In the genomic region with DNA sequence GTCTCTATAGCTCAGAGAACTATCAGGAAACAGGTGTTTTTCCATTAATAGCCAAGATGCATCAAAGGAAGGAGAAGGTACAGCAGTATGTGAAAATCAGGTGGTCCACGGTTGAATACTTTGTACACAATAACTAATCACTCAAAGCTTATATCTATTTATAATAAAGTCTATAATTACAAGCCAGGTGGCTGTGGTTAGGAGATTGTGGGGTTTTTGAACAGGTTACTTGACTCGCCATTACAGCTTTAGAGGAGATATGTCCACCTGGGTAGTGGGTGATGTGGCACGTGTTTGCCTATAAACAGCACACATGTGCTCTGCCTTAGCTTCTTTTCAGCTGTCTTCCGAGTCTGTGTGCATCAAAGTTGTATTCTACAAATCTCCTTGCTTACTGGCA, we compare ENCODE assay signal across 12 cellular contexts.
DNase-seq lines count a peak whose midpoint lies in the region; ATAC-seq and TF ChIP-seq lines count a peak whose summit lies in the region.
"Had no signal": no experiment of that assay in that cellular context is flagged by ENCODE, and none has a peak within 500 bp of the region (broad histone marks: within the 10 kb centered on the region; RNA-seq: fewer than 3 reads in every experiment).

No MANE protein-coding gene starts in this region.

- peaks cover 15% of the 10 kb centered on the region for H3K4me1 Mint-ChIP-seq in stimulated activated effector memory CD8-positive, alpha-beta T cell treated with anti-CD3 and anti-CD28 coated beads, Interleukin-12 subunit alpha, Interleukin-12 subunit beta, amount 100 ng/mL, for 72 hours
- H3K4me1 Mint-ChIP-seq: neural crest cell had no signal

- H2AFZ ChIP-seq in OCI-LY1 (ENCODE audit: low read length): no peak overlapping the region

- H3K36me3 ChIP-seq in OCI-LY1 (ENCODE audit: insufficient read depth, low read length): peaks cover 15% of the 10 kb centered on the region

- no peak overlapping the region for H3K4me3 Mint-ChIP-seq in stimulated activated effector memory CD8-positive, alpha-beta T cell treated with anti-CD3 and anti-CD28 coated beads, Interleukin-12 subunit alpha, Interleukin-12 subunit beta, amount 100 ng/mL, for 72 hours
- H3K4me3 Mint-ChIP-seq: neural crest cell had no signal

- H3K27ac ChIP-seq in OCI-LY1 (ENCODE audit: low read depth, low read length, poor library complexity, severe bottlenecking): peak overlapping the region; percentile 100
- no peak overlapping the region for H3K27ac ChIP-seq in foreskin keratinocyte
- H3K27ac ChIP-seq: epithelial cell of prostate had no signal

- ATAC-seq in GM18868 (IDR thresholded peaks at IDR 0.05; ENCODE audit: unreplicated experiment) (peak; percentile 54), GM21526 (IDR thresholded peaks at IDR 0.05; ENCODE audit: low FRiP score, unreplicated experiment) (peak; percentile 36), HG03135 (IDR thresholded peaks at IDR 0.05; ENCODE audit: unreplicated experiment) (peak; percentile 52), foreskin keratinocyte (no peak)
- no peak for ATAC-seq in stimulated activated effector memory CD8-positive, alpha-beta T cell treated with anti-CD3 and anti-CD28 coated beads, Interleukin-12 subunit alpha, Interleukin-12 subunit beta, amount 100 ng/mL, for 72 hours

- no peaks in the 10 kb centered on the region for H3K9me2 ChIP-seq in OCI-LY1 (ENCODE audit: low read depth, low read length)

- DNase-seq in stimulated activated effector memory CD8-positive, alpha-beta T cell treated with anti-CD3 and anti-CD28 coated beads, Interleukin-12 subunit alpha, Interleukin-12 subunit beta, amount 100 ng/mL, for 72 hours (ENCODE audit: low spot score in 2 of 2): no peak
- no peak for DNase-seq in foreskin keratinocyte
- no peak for DNase-seq in NCI-H1048 (lab: John Stamatoyannopoulos, UW)
- no peak for DNase-seq in NCI-H774 (lab: John Stamatoyannopoulos, UW)
- DNase-seq: islet precursor cell had no signal

- H3K4me1 ChIP-seq in OCI-LY1 (ENCODE audit: insufficient read depth, low read length, severe bottlenecking) (peaks cover 45% of the 10 kb centered on the region), foreskin keratinocyte (no peaks in the 10 kb centered on the region)

- peak overlapping the region; percentile 71 for H3K9ac ChIP-seq in OCI-LY1 (ENCODE audit: low read length)

- no peaks in the 10 kb centered on the region for H4K20me1 ChIP-seq in OCI-LY1 (ENCODE audit: insufficient read depth, low read length)

- no peak overlapping the region for H3K27ac Mint-ChIP-seq in stimulated activated effector memory CD8-positive, alpha-beta T cell treated with anti-CD3 and anti-CD28 coated beads, Interleukin-12 subunit alpha, Interleukin-12 subunit beta, amount 100 ng/mL, for 72 hours
- H3K27ac Mint-ChIP-seq: T-cell had no signal

- TF ChIP-seq CTCF in OCI-LY1 (IDR thresholded peaks at IDR 0.05; ENCODE audit: low read length) (no peak), foreskin keratinocyte (conservative IDR thresholded peaks at IDR 0.05) (no peak)

- peak overlapping the region; percentile 65 for H3K4me2 ChIP-seq in OCI-LY1 (ENCODE audit: low read length)

- H3K9me3 Mint-ChIP-seq in stimulated activated effector memory CD8-positive, alpha-beta T cell treated with anti-CD3 and anti-CD28 coated beads, Interleukin-12 subunit alpha, Interleukin-12 subunit beta, amount 100 ng/mL, for 72 hours: peaks cover 4% of the 10 kb centered on the region

- H3K4me3 ChIP-seq in OCI-LY1 (ENCODE audit: low read depth, low read length, poor library complexity, severe bottlenecking): peak overlapping the region; percentile 41

- H3K9me3 ChIP-seq in OCI-LY1 (ENCODE audit: low read length): peaks cover 19% of the 10 kb centered on the region

- no peaks in the 10 kb centered on the region for H3K79me2 ChIP-seq in OCI-LY1 (ENCODE audit: insufficient read depth, low read length)

- H3K36me3 Mint-ChIP-seq in stimulated activated effector memory CD8-positive, alpha-beta T cell treated with anti-CD3 and anti-CD28 coated beads, Interleukin-12 subunit alpha, Interleukin-12 subunit beta, amount 100 ng/mL, for 72 hours: no peaks in the 10 kb centered on the region
- H3K36me3 Mint-ChIP-seq: T-cell had no signal

- H3F3A ChIP-seq in OCI-LY1 (ENCODE audit: insufficient read depth, low read length): 0 out of 2 replicates have a peak, but pooled peaks cover 3% of the 10 kb centered on the region

- H3K27me3 ChIP-seq in OCI-LY1 (ENCODE audit: insufficient read depth, low read length) (no peaks in the 10 kb centered on the region), foreskin keratinocyte (peaks cover 3% of the 10 kb centered on the region)

Comparison
In these comparisons a context has a peak if more than half of its experiments do, and no peak if none do; other contexts are left out.
1. ATAC-seq: peak in GM18868 (single experiment), GM21526 (single experiment) and HG03135 (single experiment); none in stimulated activated effector memory CD8-positive, alpha-beta T cell treated with anti-CD3 and anti-CD28 coated beads, Interleukin-12 subunit alpha, Interleukin-12 subunit beta, amount 100 ng/mL, for 72 hours (single experiment) and foreskin keratinocyte (single experiment).